In the genomic region with DNA sequence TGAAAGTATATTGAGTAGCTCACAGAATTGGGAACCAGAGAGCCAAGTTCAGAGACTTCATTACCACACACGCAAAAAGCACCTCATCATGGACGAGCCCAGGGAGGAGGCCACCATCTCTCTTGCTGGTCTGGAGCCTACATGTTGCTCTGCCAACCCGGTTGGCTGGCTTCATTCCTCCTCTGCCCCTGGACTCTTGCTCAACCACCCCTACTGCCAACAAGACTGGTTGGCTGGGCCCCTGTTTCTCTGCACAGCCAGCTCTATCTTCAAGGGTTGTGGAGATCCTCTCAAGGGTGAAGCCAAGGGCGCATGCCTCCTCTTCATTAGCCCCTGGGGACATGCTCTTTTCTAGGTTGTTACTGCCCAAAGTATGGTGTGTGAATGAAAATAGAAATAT, we compare ENCODE assay signal across 25 cellular contexts.
"Had no signal": no experiment of that assay in that cellular context is flagged by ENCODE, and none has a peak within 500 bp of the region (broad histone marks: within the 10 kb centered on the region; RNA-seq: fewer than 3 reads in every experiment).

No MANE protein-coding gene starts in this region.

- H3K9me3 ChIP-seq: ascending aorta, esophagus squamous epithelium, gastroesophageal sphincter had no signal

- DNase-seq: activated CD4-positive, alpha-beta memory T cell treated with anti-CD3 and anti-CD28 coated beads, Interleukin-2, amount 10 ng/mL, durations not matched to agents 7 days and 5 days; activated CD4-positive, alpha-beta T cell treated with anti-CD3 and anti-CD28 coated beads for 36 hours; activated CD4-positive, alpha-beta T cell treated with anti-CD3 and anti-CD28 coated beads, Interleukin-2, amount 10 ng/mL, durations not matched to agents 24 days and 14 days; activated CD4-positive, alpha-beta T cell treated with anti-CD3 and anti-CD28 coated beads, Interleukin-2, amount 50 U/mL, for 4 hours; activated CD4-positive, CD25-positive, alpha-beta regulatory T cell; activated CD4-positive, CD25-positive, alpha-beta regulatory T cell treated with anti-CD3 and anti-CD28 coated beads, Interleukin-2, amount 50 U/mL, for 72 hours; activated CD8-positive, alpha-beta memory T cell treated with anti-CD3 and anti-CD28 coated beads, Interleukin-2, amount 50 U/mL, for 48 hours; activated gamma-delta T cell; activated naive CD4-positive, alpha-beta T cell; activated naive CD4-positive, alpha-beta T cell treated with anti-CD3 and anti-CD28 coated beads, Interleukin-2, amount 10 ng/mL, durations not matched to agents 7 days and 5 days; activated naive CD8-positive, alpha-beta T cell treated with anti-CD3 and anti-CD28 coated beads, Interleukin-2, amount 10 ng/mL, durations not matched to agents 7 days and 5 days; activated T-cell treated with anti-CD3 and anti-CD28 coated beads for 4 hours; activated T-cell treated with anti-CD3 and anti-CD28 coated beads, Interleukin-2, amount 50 U/mL, for 24 hours; activated T-cell treated with anti-CD3 and anti-CD28 coated beads, Interleukin-2, amount 50 U/mL, for 72 hours; brain microvascular endothelial cell; cortex of kidney; effector CD4-positive, alpha-beta T cell; effector memory CD8-positive, alpha-beta T cell; esophagus squamous epithelium; foreskin melanocyte; T-helper 2 cell had no signal

- H3K27ac ChIP-seq: brain microvascular endothelial cell, esophagus squamous epithelium, gastroesophageal sphincter had no signal

- H3K36me3 ChIP-seq: ascending aorta, brain microvascular endothelial cell, esophagus squamous epithelium, gastroesophageal sphincter had no signal

- H3K4me3 Mint-ChIP-seq: activated CD4-positive, alpha-beta memory T cell treated with anti-CD3 and anti-CD28 coated beads, Interleukin-2, amount 10 ng/mL, durations not matched to agents 7 days and 5 days; activated CD4-positive, alpha-beta T cell treated with anti-CD3 and anti-CD28 coated beads for 36 hours; activated CD4-positive, alpha-beta T cell treated with anti-CD3 and anti-CD28 coated beads, Interleukin-2, amount 10 ng/mL, durations not matched to agents 24 days and 14 days; activated naive CD4-positive, alpha-beta T cell treated with anti-CD3 and anti-CD28 coated beads, Interleukin-2, amount 10 ng/mL, durations not matched to agents 7 days and 5 days; activated naive CD8-positive, alpha-beta T cell treated with anti-CD3 and anti-CD28 coated beads, Interleukin-2, amount 10 ng/mL, durations not matched to agents 7 days and 5 days; activated T-cell treated with anti-CD3 and anti-CD28 coated beads, Interleukin-2, amount 50 U/mL, for 24 hours; activated T-cell treated with anti-CD3 and anti-CD28 coated beads, Interleukin-2, amount 50 U/mL, for 72 hours; central memory CD8-positive, alpha-beta T cell; effector memory CD8-positive, alpha-beta T cell had no signal

- H3K4me3 ChIP-seq: ascending aorta, esophagus squamous epithelium, gastroesophageal sphincter had no signal

- H3K27me3 ChIP-seq: ascending aorta, gastroesophageal sphincter had no signal

- H3K9me3 Mint-ChIP-seq: activated CD4-positive, alpha-beta memory T cell treated with anti-CD3 and anti-CD28 coated beads, Interleukin-2, amount 10 ng/mL, durations not matched to agents 7 days and 5 days; activated CD4-positive, alpha-beta T cell treated with anti-CD3 and anti-CD28 coated beads, Interleukin-2, amount 10 ng/mL, durations not matched to agents 24 days and 14 days; activated naive CD4-positive, alpha-beta T cell treated with anti-CD3 and anti-CD28 coated beads, Interleukin-2, amount 10 ng/mL, durations not matched to agents 7 days and 5 days; activated naive CD8-positive, alpha-beta T cell treated with anti-CD3 and anti-CD28 coated beads, Interleukin-2, amount 10 ng/mL, durations not matched to agents 7 days and 5 days; activated T-cell treated with anti-CD3 and anti-CD28 coated beads, Interleukin-2, amount 50 U/mL, for 24 hours; activated T-cell treated with anti-CD3 and anti-CD28 coated beads, Interleukin-2, amount 50 U/mL, for 72 hours; central memory CD8-positive, alpha-beta T cell; effector memory CD8-positive, alpha-beta T cell had no signal

- ATAC-seq: activated CD4-positive, alpha-beta T cell treated with anti-CD3 and anti-CD28 coated beads for 36 hours; activated naive CD4-positive, alpha-beta T cell treated with anti-CD3 and anti-CD28 coated beads, Interleukin-2, amount 50 U/mL, for 72 hours; activated T-cell treated with anti-CD3 and anti-CD28 coated beads, Interleukin-2, amount 50 U/mL, for 72 hours; effector memory CD8-positive, alpha-beta T cell; gastroesophageal sphincter had no signal

- H3K4me1 Mint-ChIP-seq: activated CD4-positive, alpha-beta memory T cell treated with anti-CD3 and anti-CD28 coated beads, Interleukin-2, amount 10 ng/mL, durations not matched to agents 7 days and 5 days; activated CD4-positive, alpha-beta T cell treated with anti-CD3 and anti-CD28 coated beads, Interleukin-2, amount 10 ng/mL, durations not matched to agents 24 days and 14 days; activated naive CD4-positive, alpha-beta T cell treated with anti-CD3 and anti-CD28 coated beads, Interleukin-2, amount 10 ng/mL, durations not matched to agents 7 days and 5 days; activated naive CD8-positive, alpha-beta T cell treated with anti-CD3 and anti-CD28 coated beads, Interleukin-2, amount 10 ng/mL, durations not matched to agents 7 days and 5 days; central memory CD8-positive, alpha-beta T cell had no signal

- H3K36me3 Mint-ChIP-seq: activated naive CD4-positive, alpha-beta T cell treated with anti-CD3 and anti-CD28 coated beads, Interleukin-2, amount 10 ng/mL, durations not matched to agents 7 days and 5 days; activated naive CD4-positive, alpha-beta T cell treated with anti-CD3 and anti-CD28 coated beads, Interleukin-2, amount 50 U/mL, for 72 hours; activated naive CD8-positive, alpha-beta T cell treated with anti-CD3 and anti-CD28 coated beads, Interleukin-2, amount 10 ng/mL, durations not matched to agents 7 days and 5 days had no signal

- H3K27ac Mint-ChIP-seq: activated CD4-positive, alpha-beta memory T cell treated with anti-CD3 and anti-CD28 coated beads, Interleukin-2, amount 10 ng/mL, durations not matched to agents 7 days and 5 days; activated CD4-positive, alpha-beta T cell treated with anti-CD3 and anti-CD28 coated beads for 36 hours; activated CD4-positive, alpha-beta T cell treated with anti-CD3 and anti-CD28 coated beads, Interleukin-2, amount 10 ng/mL, durations not matched to agents 24 days and 14 days; activated naive CD4-positive, alpha-beta T cell treated with anti-CD3 and anti-CD28 coated beads, Interleukin-2, amount 10 ng/mL, durations not matched to agents 7 days and 5 days; activated naive CD4-positive, alpha-beta T cell treated with anti-CD3 and anti-CD28 coated beads, Interleukin-2, amount 50 U/mL, for 72 hours; activated naive CD8-positive, alpha-beta T cell treated with anti-CD3 and anti-CD28 coated beads, Interleukin-2, amount 10 ng/mL, durations not matched to agents 7 days and 5 days; activated T-cell treated with anti-CD3 and anti-CD28 coated beads, Interleukin-2, amount 50 U/mL, for 24 hours; activated T-cell treated with anti-CD3 and anti-CD28 coated beads, Interleukin-2, amount 50 U/mL, for 72 hours; effector memory CD8-positive, alpha-beta T cell had no signal
